ENCODE assay signal across 8 cellular contexts in the genomic region with DNA sequence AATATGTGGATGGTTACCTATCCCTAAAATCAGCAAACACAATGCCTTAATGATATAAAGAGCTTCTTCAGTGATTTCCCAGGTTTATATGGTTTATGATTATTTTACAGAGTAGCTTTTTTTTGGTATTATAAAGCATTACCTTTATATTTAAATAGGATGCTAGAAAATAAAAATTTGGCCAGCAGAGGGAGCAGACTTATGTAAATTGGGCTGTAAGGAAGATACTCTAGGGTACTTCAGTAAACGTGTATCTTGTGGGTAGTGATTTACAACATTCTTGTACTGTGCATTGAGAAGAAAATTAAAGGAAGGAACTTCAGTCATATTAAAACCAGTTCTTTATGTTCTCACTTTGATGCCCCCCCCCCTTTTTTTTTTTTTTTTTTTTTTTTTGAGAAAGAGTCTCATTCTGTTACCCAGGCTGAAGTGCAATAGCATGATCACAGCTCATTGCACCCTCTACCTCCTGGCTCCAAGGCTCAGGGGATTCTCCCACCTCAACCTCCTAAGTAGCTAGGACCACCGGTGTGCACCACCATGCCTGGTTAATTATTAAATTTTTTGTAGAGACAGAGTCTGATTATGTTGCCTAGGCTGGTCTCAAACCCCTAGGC.
DNase-seq lines count a peak whose midpoint lies in the region; ATAC-seq and TF ChIP-seq lines count a peak whose summit lies in the region.

No MANE protein-coding gene starts in this region.

- H3K27me3 Mint-ChIP-seq in natural killer cell (ENCODE audit: low read depth in 2 of 2): no peaks in the 10 kb centered on the region
- no peaks in the 10 kb centered on the region for H3K27me3 Mint-ChIP-seq in natural killer cell treated with Interleukin-12 subunit alpha and Interleukin-12 subunit beta and Interleukin-15 and Interleukin-18, amount 100 ng/mL, for 72 hours

- no peak for DNase-seq in natural killer cell
- no peak for DNase-seq in natural killer cell treated with Interleukin-12 subunit alpha and Interleukin-12 subunit beta and Interleukin-15 and Interleukin-18, amount 100 ng/mL, for 72 hours (ENCODE audit: low spot score)
- DNase-seq in NCI-H82 (lab: John Stamatoyannopoulos, UW): peak; percentile 84
- peak; percentile 81 for DNase-seq in cardiac fibroblast (ENCODE audit: low read depth in 2 of 2)
- no peak for DNase-seq in right lobe of liver
- DNase-seq in stimulated activated CD4-positive, alpha-beta T cell treated with anti-CD3 and anti-CD28 coated beads, Interleukin-4, amount 100 ng/mL, for 4 hours: no peak

- TF ChIP-seq CTCF in natural killer cell (IDR thresholded peaks at IDR 0.05) (peak; percentile 62), cardiac fibroblast (IDR thresholded peaks at IDR 0.05; ENCODE audit: low read depth, low read length) (peak; percentile 48), right lobe of liver (IDR thresholded peaks at IDR 0.05) (peak; percentile 41 to 58 (median 54))

- no peak overlapping the region for H3K4me3 ChIP-seq in cardiac fibroblast (replicated peaks in 1 of 2; ENCODE audit: low read depth in 2 of 2, low read length in 2 of 2)
- H3K4me3 ChIP-seq in right lobe of liver: no peak overlapping the region

- TF ChIP-seq POLR2A in right lobe of liver (IDR thresholded peaks at IDR 0.05): no peak

- no peaks in the 10 kb centered on the region for H3K9me3 Mint-ChIP-seq in natural killer cell
- no peaks in the 10 kb centered on the region for H3K9me3 Mint-ChIP-seq in natural killer cell treated with Interleukin-12 subunit alpha and Interleukin-12 subunit beta and Interleukin-15 and Interleukin-18, amount 100 ng/mL, for 72 hours

- no peak overlapping the region for H3K27ac Mint-ChIP-seq in natural killer cell
- no peak overlapping the region for H3K27ac Mint-ChIP-seq in natural killer cell treated with Interleukin-12 subunit alpha and Interleukin-12 subunit beta and Interleukin-15 and Interleukin-18, amount 100 ng/mL, for 72 hours

- H3K27me3 ChIP-seq in right lobe of liver: no peaks in the 10 kb centered on the region

- no peaks in the 10 kb centered on the region for H3K36me3 Mint-ChIP-seq in natural killer cell
- no peaks in the 10 kb centered on the region for H3K36me3 Mint-ChIP-seq in natural killer cell treated with Interleukin-12 subunit alpha and Interleukin-12 subunit beta and Interleukin-15 and Interleukin-18, amount 100 ng/mL, for 72 hours

- no peak overlapping the region for H3K27ac ChIP-seq in right lobe of liver

- H3K4me1 Mint-ChIP-seq in natural killer cell: peaks cover 2 to 14% of the 10 kb centered on the region in 2 donors
- H3K4me1 Mint-ChIP-seq in natural killer cell treated with Interleukin-12 subunit alpha and Interleukin-12 subunit beta and Interleukin-15 and Interleukin-18, amount 100 ng/mL, for 72 hours (ENCODE audit: low read depth in 2 of 2): peaks cover 0 to 4% of the 10 kb centered on the region in 2 donors

- intact Hi-C loops in natural killer cell (cut with micrococcal nuclease): loop anchor here (2.0 kb wide), 1 partner anchor 716 kb away; no protein-coding TSS in a partner anchor
- intact Hi-C loops in right lobe of liver (cut with DNase I): no loop called here

- no peaks in the 10 kb centered on the region for H3K9me3 ChIP-seq in right lobe of liver

- H3K36me3 ChIP-seq in right lobe of liver: no peaks in the 10 kb centered on the region

- H3K4me3 Mint-ChIP-seq in natural killer cell: no peak overlapping the region
- H3K4me3 Mint-ChIP-seq in natural killer cell treated with Interleukin-12 subunit alpha and Interleukin-12 subunit beta and Interleukin-15 and Interleukin-18, amount 100 ng/mL, for 72 hours: no peak overlapping the region

- WGBS in right lobe of liver (ENCODE audit: insufficient coverage, low coverage, low lambda C conversion rate, missing lambda C conversion rate): 9% methylated on average over 2 of the region's 2 CpGs

- ATAC-seq in natural killer cell: peak; percentile 49 to 72 (median 60)
- no peak for ATAC-seq in natural killer cell treated with Interleukin-12 subunit alpha and Interleukin-12 subunit beta and Interleukin-15 and Interleukin-18, amount 100 ng/mL, for 72 hours
- peak; percentile 92 for ATAC-seq in HG03354 (IDR thresholded peaks at IDR 0.05; ENCODE audit: poor library complexity, severe bottlenecking, unreplicated experiment)
- ATAC-seq in right lobe of liver: peak; percentile 70 to 84 (median 74)
- ATAC-seq in GM21390 (IDR thresholded peaks at IDR 0.05; ENCODE audit: unreplicated experiment): no peak

- peaks cover 0 to 5% (median 0%) of the 10 kb centered on the region in 4 donors for H3K4me1 ChIP-seq in right lobe of liver

Comparison
In these comparisons a context has a peak if more than half of its experiments do, and no peak if none do; other contexts are left out.
1. ATAC-seq: peak in natural killer cell (3 of 3), HG03354 (single experiment) and right lobe of liver (4 of 4); none in natural killer cell treated with Interleukin-12 subunit alpha and Interleukin-12 subunit beta and Interleukin-15 and Interleukin-18, amount 100 ng/mL, for 72 hours (0 of 2) and GM21390 (single experiment).
2. DNase-seq: peak in NCI-H82 (single experiment) and cardiac fibroblast (2 of 2); none in natural killer cell (single experiment), natural killer cell treated with Interleukin-12 subunit alpha and Interleukin-12 subunit beta and Interleukin-15 and Interleukin-18, amount 100 ng/mL, for 72 hours (single experiment), right lobe of liver (0 of 3) and stimulated activated CD4-positive, alpha-beta T cell treated with anti-CD3 and anti-CD28 coated beads, Interleukin-4, amount 100 ng/mL, for 4 hours (0 of 2).
3. Peak in every context shown above with its lines, with median percentiles within 50 percentile points of each other: CTCF ChIP-seq.